In genomic region chr6:129567374-129567773, GRCh38 we compare ENCODE assay signal across 8 cellular contexts.
DNase-seq lines count a peak whose midpoint lies in the region; ATAC-seq and TF ChIP-seq lines count a peak whose summit lies in the region.

No MANE protein-coding gene starts in this region.

- no peak overlapping the region for H3K18ac ChIP-seq in mesendoderm (ENCODE audit: low read length)

- H3K4ac ChIP-seq in mesendoderm (ENCODE audit: low read depth, low read length), result no peak overlapping the region

- H3K27me3 ChIP-seq in mesendoderm (ENCODE audit: insufficient read depth, low read length, poor library complexity), result no peaks in the 10 kb centered on the region

- H3K79me1 ChIP-seq in mesendoderm (ENCODE audit: low read length), result no peaks in the 10 kb centered on the region

- H3K4me2 ChIP-seq in mesendoderm (ENCODE audit: low read length), result no peak overlapping the region

- no peaks in the 10 kb centered on the region for H3K36me3 ChIP-seq in mesendoderm (ENCODE audit: control insufficient read depth, insufficient read depth, low read length)

- DNase-seq in DMS 273 (lab: John Stamatoyannopoulos, UW; ENCODE audit: unreplicated experiment) (peak; percentile 62), DMS 273 treated with DMSO at 0.1 percent for 48 hours (lab: John Stamatoyannopoulos, UW) (no peak), LNCaP clone FGC (ENCODE audit: low read depth) (no peak), mesendoderm (peak; percentile 50), KG1 (lab: John Stamatoyannopoulos, UW) (no peak), NCI-H2029 treated with DMSO at 0.1 percent for 48 hours (lab: John Stamatoyannopoulos, UW) (no peak)
- DNase-seq in activated T-cell treated with anti-CD3 and anti-CD28 coated beads, Interleukin-2, amount 50 U/mL, for 72 hours, result peak; percentile 27 to 44

- H3K4me3 ChIP-seq in LNCaP clone FGC (ENCODE audit: low read depth, low read length) (no peak overlapping the region), mesendoderm (ENCODE audit: low read length) (no peak overlapping the region)

- no peak overlapping the region for H2BK15ac ChIP-seq in mesendoderm (replicated peaks; ENCODE audit: low read depth)

- no peak overlapping the region for H3K27ac Mint-ChIP-seq in activated T-cell treated with anti-CD3 and anti-CD28 coated beads, Interleukin-2, amount 50 U/mL, for 72 hours

- H3K36me3 Mint-ChIP-seq in activated T-cell treated with anti-CD3 and anti-CD28 coated beads, Interleukin-2, amount 50 U/mL, for 72 hours (ENCODE audit: insufficient read depth in 2 of 2), result peaks cover 9 to 10% of the 10 kb centered on the region in 2 donors

- H3K23ac ChIP-seq in mesendoderm (ENCODE audit: low read length), result no peak overlapping the region

- no peak overlapping the region for H2BK5ac ChIP-seq in mesendoderm (ENCODE audit: low read length)

- ATAC-seq in activated T-cell treated with anti-CD3 and anti-CD28 coated beads, Interleukin-2, amount 50 U/mL, for 72 hours (replicated peaks in 1 of 2), result peak; percentile 31 to 33
- no peak for ATAC-seq in HG03378 (IDR thresholded peaks at IDR 0.05; ENCODE audit: unreplicated experiment)

- H2BK120ac ChIP-seq in mesendoderm (ENCODE audit: low read depth, low read length), result no peak overlapping the region

- peak; percentile 39 for TF ChIP-seq CTCF in LNCaP clone FGC (IDR thresholded peaks at IDR 0.05; ENCODE audit: control insufficient read depth, extremely low read depth, insufficient read depth)

- peaks cover 18% of the 10 kb centered on the region for H3K27me3 Mint-ChIP-seq in activated T-cell treated with anti-CD3 and anti-CD28 coated beads, Interleukin-2, amount 50 U/mL, for 72 hours (ENCODE audit: low read depth)

- no peak overlapping the region for H4K5ac ChIP-seq in mesendoderm (ENCODE audit: low read length)

- H3K4me3 Mint-ChIP-seq in activated T-cell treated with anti-CD3 and anti-CD28 coated beads, Interleukin-2, amount 50 U/mL, for 72 hours, result no peak overlapping the region

- H4K8ac ChIP-seq in mesendoderm (ENCODE audit: low read depth, low read length), result no peak overlapping the region

- H3K27ac ChIP-seq in mesendoderm (ENCODE audit: low read depth, low read length), result no peak overlapping the region

- no peak overlapping the region for H3K9ac ChIP-seq in mesendoderm (ENCODE audit: low read length)

- no peak overlapping the region for H3K56ac ChIP-seq in mesendoderm (ENCODE audit: low read length)

- H2AK5ac ChIP-seq in mesendoderm (ENCODE audit: low read length), result no peak overlapping the region

- no CpG with 5 or more reads among the region's 5 CpGs for WGBS in mesendoderm (ENCODE audit: extremely low coverage, insufficient coverage, low lambda C conversion rate)

- no peaks in the 10 kb centered on the region for H3K4me1 Mint-ChIP-seq in activated T-cell treated with anti-CD3 and anti-CD28 coated beads, Interleukin-2, amount 50 U/mL, for 72 hours (ENCODE audit: low read depth)

- no peaks in the 10 kb centered on the region for H3K79me2 ChIP-seq in mesendoderm (ENCODE audit: control insufficient read depth, insufficient read depth, low read length)

- peaks cover 4 to 10% of the 10 kb centered on the region in 2 donors for H3K9me3 Mint-ChIP-seq in activated T-cell treated with anti-CD3 and anti-CD28 coated beads, Interleukin-2, amount 50 U/mL, for 72 hours

- H3K4me1 ChIP-seq in mesendoderm (ENCODE audit: control insufficient read depth, low read depth, low read length), result no peaks in the 10 kb centered on the region

Comparison
In these comparisons a context has a peak if more than half of its experiments do, and no peak if none do; other contexts are left out.
1. DNase-seq: peak in DMS 273 (single experiment), activated T-cell treated with anti-CD3 and anti-CD28 coated beads, Interleukin-2, amount 50 U/mL, for 72 hours (2 of 2) and mesendoderm (single experiment); none in DMS 273 treated with DMSO at 0.1 percent for 48 hours (single experiment), LNCaP clone FGC (single experiment), KG1 (single experiment) and NCI-H2029 treated with DMSO at 0.1 percent for 48 hours (single experiment).